In the genomic region with DNA sequence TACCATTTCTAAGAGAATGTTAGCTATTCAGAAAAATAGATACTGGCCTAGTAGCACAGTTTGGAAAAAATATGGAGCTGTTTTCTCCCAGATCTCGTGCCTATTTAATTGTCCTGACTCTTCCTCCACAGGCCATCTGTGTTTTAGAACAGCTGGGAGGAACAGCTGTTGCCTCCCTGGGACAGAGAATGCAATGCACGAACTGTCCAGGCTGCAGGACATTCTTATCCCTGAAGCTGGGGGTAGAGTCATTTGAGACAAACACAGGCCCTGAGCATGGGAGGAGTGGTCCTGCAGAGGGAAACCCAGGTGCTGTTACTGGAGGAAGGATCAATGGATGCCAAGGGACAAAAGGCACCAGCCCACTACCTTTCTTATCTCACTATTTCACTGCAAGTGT, we compare ENCODE assay signal across 22 cellular contexts. TPM values are rescaled to one million over a fixed set of nuclear protein-coding genes. Genes with fewer than 3 reads are reported as not detected.
DNase-seq lines count a peak whose midpoint lies in the region; ATAC-seq and TF ChIP-seq lines count a peak whose summit lies in the region.
"Had no signal": no experiment of that assay in that cellular context is flagged by ENCODE, and none has a peak within 500 bp of the region (broad histone marks: within the 10 kb centered on the region; RNA-seq: fewer than 3 reads in every experiment).

No MANE protein-coding gene starts in this region.

- no peaks in the 10 kb centered on the region for H3K9me2 ChIP-seq in SK-N-SH

- no peaks in the 10 kb centered on the region for H3K27me3 ChIP-seq in SK-N-SH (ENCODE audit: insufficient read depth)
- H3K27me3 ChIP-seq: BE2C had no signal

- no peaks in the 10 kb centered on the region for H4K20me1 ChIP-seq in SK-N-SH (ENCODE audit: insufficient read depth)

- H3K4me2 ChIP-seq in SK-N-SH = no peak overlapping the region

- H3K79me2 ChIP-seq in SK-N-SH (ENCODE audit: insufficient read depth) = no peaks in the 10 kb centered on the region

- H3K36me3 ChIP-seq in SK-N-SH (replicated peaks in 1 of 2; ENCODE audit: control insufficient read depth in 1 of 2, insufficient read depth in 2 of 2, low read length in 1 of 2) = no peaks in the 10 kb centered on the region
- H3K36me3 ChIP-seq: BE2C had no signal

- POLR2A ChIA-PET in SK-N-SH (lab: Yijun Ruan, JAX) = no interaction called here

- H3K27ac ChIP-seq in SK-N-SH (ENCODE audit: low read depth in 2 of 2, low read length in 1 of 2) = no peak overlapping the region
- H3K27ac ChIP-seq: GM23248 had no signal

- no peaks in the 10 kb centered on the region for H3K9me3 Mint-ChIP-seq in activated naive CD8-positive, alpha-beta T cell treated with anti-CD3 and anti-CD28 coated beads for 36 hours
- H3K9me3 Mint-ChIP-seq: activated naive CD8-positive, alpha-beta T cell treated with anti-CD3 and anti-CD28 coated beads, Interleukin-2, amount 10 ng/mL, durations not matched to agents 7 days and 5 days; activated T-cell treated with anti-CD3 and anti-CD28 coated beads, Interleukin-2, amount 50 U/mL, for 72 hours had no signal

- no peak overlapping the region for H3K27ac Mint-ChIP-seq in activated naive CD8-positive, alpha-beta T cell treated with anti-CD3 and anti-CD28 coated beads for 36 hours
- H3K27ac Mint-ChIP-seq: activated naive CD8-positive, alpha-beta T cell treated with anti-CD3 and anti-CD28 coated beads, Interleukin-2, amount 10 ng/mL, durations not matched to agents 7 days and 5 days; activated T-cell treated with anti-CD3 and anti-CD28 coated beads, Interleukin-2, amount 50 U/mL, for 72 hours; stimulated activated memory B cell treated with anti-CD40 and anti-IgM and Interleukin-4, amounts not matched to agents 10 μg/mL and 1 μg/mL and 100 μg/mL, for 72 hours had no signal

- no peak for TF ChIP-seq RAD21 in SK-N-SH (IDR thresholded peaks at IDR 0.05; ENCODE audit: low read length)

- no peak for DNase-seq in Right ventricle myocardium superior
- no peak for DNase-seq in cardiac septum (ENCODE audit: low spot score)
- peak; percentile 64 for DNase-seq in epidermal melanocyte (ENCODE audit: insufficient read length, low spot score)
- DNase-seq in myocyte (ENCODE audit: low read depth) = peak; percentile 97
- no peak for DNase-seq in activated naive CD8-positive, alpha-beta T cell treated with anti-CD3 and anti-CD28 coated beads for 36 hours
- DNase-seq in activated effector memory CD4-positive, alpha-beta T cell treated with Interleukin-2 at 50 U/mL for 16 hours = no peak
- DNase-seq in SK-N-SH = no peak
- no peak for DNase-seq in activated CD8-positive, alpha-beta memory T cell treated with anti-CD3 and anti-CD28 coated beads for 24 hours
- DNase-seq: 8988T; activated CD4-positive, CD25-positive, alpha-beta regulatory T cell treated with anti-CD3 and anti-CD28 coated beads, Interleukin-2, amount 50 U/mL, for 72 hours; activated naive CD8-positive, alpha-beta T cell treated with anti-CD3 and anti-CD28 coated beads, Interleukin-2, amount 10 ng/mL, durations not matched to agents 7 days and 5 days; activated T-cell treated with anti-CD3 and anti-CD28 coated beads, Interleukin-2, amount 50 U/mL, for 72 hours; BE2C; GDM1; hypothalamus; kidney; NCI-H1105; NCI-H2107; nucleus accumbens; stimulated activated CD4-positive, alpha-beta T cell treated with anti-CD3 and anti-CD28 coated beads, Interleukin-15, amount 100 ng/mL, for 24 hours had no signal

- no peak overlapping the region for H3K4me3 Mint-ChIP-seq in activated naive CD8-positive, alpha-beta T cell treated with anti-CD3 and anti-CD28 coated beads for 36 hours
- H3K4me3 Mint-ChIP-seq: activated naive CD8-positive, alpha-beta T cell treated with anti-CD3 and anti-CD28 coated beads, Interleukin-2, amount 10 ng/mL, durations not matched to agents 7 days and 5 days; activated T-cell treated with anti-CD3 and anti-CD28 coated beads, Interleukin-2, amount 50 U/mL, for 72 hours; stimulated activated memory B cell treated with anti-CD40 and anti-IgM and Interleukin-4, amounts not matched to agents 10 μg/mL and 1 μg/mL and 100 μg/mL, for 72 hours had no signal

- WGBS in SK-N-SH (ENCODE audit: low lambda C conversion rate) = 73% methylated on average over 2 of the region's 2 CpGs

- TF ChIP-seq EP300 in SK-N-SH (IDR thresholded peaks at IDR 0.05; ENCODE audit: borderline replicate concordance in 1 of 2, low read depth in 1 of 2, low read length in 1 of 2) = no peak

- ATAC-seq in Right ventricle myocardium superior (ENCODE audit: poor library complexity) = peak; percentile 66
- ATAC-seq: activated T-cell treated with anti-CD3 and anti-CD28 coated beads, Interleukin-2, amount 50 U/mL, for 72 hours; stimulated activated memory B cell treated with anti-CD40 and anti-IgM and Interleukin-4, amounts not matched to agents 10 μg/mL and 1 μg/mL and 100 μg/mL, for 72 hours had no signal

- peaks cover 16% of the 10 kb centered on the region for H3F3A ChIP-seq in SK-N-SH (replicated peaks; ENCODE audit: insufficient read depth)

- no peak overlapping the region for H3K4me3 ChIP-seq in SK-N-SH (ENCODE audit: low read depth in 2 of 2, low read length in 1 of 2)
- H3K4me3 ChIP-seq: GM23248 had no signal

- no peak for TF ChIP-seq CTCF in SK-N-SH (IDR thresholded peaks at IDR 0.05)

- intact Hi-C loops in Right ventricle myocardium superior (cut with DNase I) = no loop called here
- intact Hi-C loops in cardiac septum (cut with DNase I) = no loop called here

- CTCF ChIA-PET in SK-N-SH (lab: Yijun Ruan, JAX) = interaction anchor here (0.7 to 7.4 kb wide), 5 partner anchors 11 to 49 kb away, joined by 3 to 49 read pairs (median 3); no protein-coding TSS in a partner anchor

- H3K4me1 Mint-ChIP-seq in activated naive CD8-positive, alpha-beta T cell treated with anti-CD3 and anti-CD28 coated beads for 36 hours = no peaks in the 10 kb centered on the region
- H3K4me1 Mint-ChIP-seq: activated naive CD8-positive, alpha-beta T cell treated with anti-CD3 and anti-CD28 coated beads, Interleukin-2, amount 10 ng/mL, durations not matched to agents 7 days and 5 days had no signal

- no peak overlapping the region for H3K9ac ChIP-seq in SK-N-SH
- H3K9ac ChIP-seq: GM23248 had no signal

- no peak overlapping the region for H2AFZ ChIP-seq in SK-N-SH (ENCODE audit: low read depth)
- H2AFZ ChIP-seq: GM23248 had no signal

- H3K36me3 Mint-ChIP-seq in activated naive CD8-positive, alpha-beta T cell treated with anti-CD3 and anti-CD28 coated beads for 36 hours = no peaks in the 10 kb centered on the region
- H3K36me3 Mint-ChIP-seq: activated naive CD8-positive, alpha-beta T cell treated with anti-CD3 and anti-CD28 coated beads, Interleukin-2, amount 10 ng/mL, durations not matched to agents 7 days and 5 days; stimulated activated memory B cell treated with anti-CD40 and anti-IgM and Interleukin-4, amounts not matched to agents 10 μg/mL and 1 μg/mL and 100 μg/mL, for 72 hours had no signal

- no peaks in the 10 kb centered on the region for H3K9me3 ChIP-seq in SK-N-SH
- H3K9me3 ChIP-seq: BE2C had no signal

- H3K4me1 ChIP-seq in SK-N-SH (ENCODE audit: control insufficient read depth in 1 of 2, insufficient read depth in 2 of 2, low read depth in 1 of 2, low read length in 1 of 2) = peaks cover 0 to 9% of the 10 kb centered on the region in 2 experiments; a peak in 2 of 4 replicates

- peaks cover 5% of the 10 kb centered on the region for H3K27me3 Mint-ChIP-seq in activated naive CD8-positive, alpha-beta T cell treated with anti-CD3 and anti-CD28 coated beads for 36 hours

TF ChIP-seq in SK-N-SH, 30 proteins besides CTCF, POLR2A, EP300 and RAD21 (continues in another document):
- TF ChIP-seq, protein P1, sequence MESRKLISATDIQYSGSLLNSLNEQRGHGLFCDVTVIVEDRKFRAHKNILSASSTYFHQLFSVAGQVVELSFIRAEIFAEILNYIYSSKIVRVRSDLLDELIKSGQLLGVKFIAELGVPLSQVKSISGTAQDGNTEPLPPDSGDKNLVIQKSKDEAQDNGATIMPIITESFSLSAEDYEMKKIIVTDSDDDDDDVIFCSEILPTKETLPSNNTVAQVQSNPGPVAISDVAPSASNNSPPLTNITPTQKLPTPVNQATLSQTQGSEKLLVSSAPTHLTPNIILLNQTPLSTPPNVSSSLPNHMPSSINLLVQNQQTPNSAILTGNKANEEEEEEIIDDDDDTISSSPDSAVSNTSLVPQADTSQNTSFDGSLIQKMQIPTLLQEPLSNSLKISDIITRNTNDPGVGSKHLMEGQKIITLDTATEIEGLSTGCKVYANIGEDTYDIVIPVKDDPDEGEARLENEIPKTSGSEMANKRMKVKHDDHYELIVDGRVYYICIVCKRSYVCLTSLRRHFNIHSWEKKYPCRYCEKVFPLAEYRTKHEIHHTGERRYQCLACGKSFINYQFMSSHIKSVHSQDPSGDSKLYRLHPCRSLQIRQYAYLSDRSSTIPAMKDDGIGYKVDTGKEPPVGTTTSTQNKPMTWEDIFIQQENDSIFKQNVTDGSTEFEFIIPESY (IDR thresholded peaks at IDR 0.05; ENCODE audit: borderline replicate concordance, low read depth) = no peak
- TF ChIP-seq RFX5 (IDR thresholded peaks at IDR 0.05; ENCODE audit: low read length) = no peak
- TF ChIP-seq, protein P2, sequence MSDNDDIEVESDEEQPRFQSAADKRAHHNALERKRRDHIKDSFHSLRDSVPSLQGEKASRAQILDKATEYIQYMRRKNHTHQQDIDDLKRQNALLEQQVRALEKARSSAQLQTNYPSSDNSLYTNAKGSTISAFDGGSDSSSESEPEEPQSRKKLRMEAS (IDR thresholded peaks at IDR 0.05; ENCODE audit: low read depth) = no peak
- TF ChIP-seq POLR2AphosphoS5 (IDR thresholded peaks at IDR 0.05; ENCODE audit: low read depth, low read length) = no peak
- no peak for TF ChIP-seq NRF1 (IDR thresholded peaks at IDR 0.05; ENCODE audit: low read depth, low read length)
- TF ChIP-seq MXI1 (IDR thresholded peaks at IDR 0.05; ENCODE audit: low read depth, low read length) = no peak
- no peak for TF ChIP-seq JUND (IDR thresholded peaks at IDR 0.05)
- TF ChIP-seq MEF2A (IDR thresholded peaks at IDR 0.05; ENCODE audit: borderline replicate concordance, low read depth) = no peak
- no peak for TF ChIP-seq FOSL2 (IDR thresholded peaks at IDR 0.05; ENCODE audit: borderline replicate concordance, low read depth)

RNA-seq across cellular contexts. Expression of a gene that starts 20.9 kb away (rescaled TPM):
- total RNA-seq in Right ventricle myocardium superior (435 TPM), cardiac septum (539 TPM), myocyte (4,412 and 4,598 TPM in 2 replicates)
- 20,698 TPM for polyA plus RNA-seq in myocyte (2012)
- under 1 TPM; 0.62 to 0.66 TPM for total RNA-seq in activated naive CD8-positive, alpha-beta T cell treated with anti-CD3 and anti-CD28 coated beads for 36 hours
- polyA plus RNA-seq in SK-N-SH (2012; rRNA removed) = 987 and 1,115 TPM in 2 replicates
- polyA plus RNA-seq in SK-N-SH (2012; cell fraction: cytosol; rRNA removed) = 736 and 811 TPM in 2 replicates
- polyA plus RNA-seq in SK-N-SH (2012; cell fraction: nucleus; rRNA removed) = 900 and 1,030 TPM in 2 replicates
- total RNA-seq: activated T-cell treated with anti-CD3 and anti-CD28 coated beads, Interleukin-2, amount 50 U/mL, for 72 hours had no signal

RNA-seq across cellular contexts. Expression of a gene that starts 50.9 kb away (rescaled TPM):
- total RNA-seq in Right ventricle myocardium superior (61.7 TPM), cardiac septum (61.4 TPM), myocyte (43.8 and 55.9 TPM in 2 replicates)
- polyA plus RNA-seq in myocyte (2012) = 270 TPM
- 10 to 100 TPM; 97.7 to 98.6 TPM for total RNA-seq in activated naive CD8-positive, alpha-beta T cell treated with anti-CD3 and anti-CD28 coated beads for 36 hours
- polyA plus RNA-seq in SK-N-SH (2012; rRNA removed) = 344 and 497 TPM in 2 replicates
- 405 and 434 TPM in 2 replicates for polyA plus RNA-seq in SK-N-SH (2012; cell fraction: cytosol; rRNA removed)
- 101 and 168 TPM in 2 replicates for polyA plus RNA-seq in SK-N-SH (2012; cell fraction: nucleus; rRNA removed)

Comparison
In these comparisons a context has a peak if more than half of its experiments do, and no peak if none do; other contexts are left out.
1. DNase-seq: peak in epidermal melanocyte (single experiment) and myocyte (single experiment); none in Right ventricle myocardium superior (single experiment), cardiac septum (single experiment), activated naive CD8-positive, alpha-beta T cell treated with anti-CD3 and anti-CD28 coated beads for 36 hours (single experiment), activated effector memory CD4-positive, alpha-beta T cell treated with Interleukin-2 at 50 U/mL for 16 hours (single experiment), SK-N-SH (single experiment) and activated CD8-positive, alpha-beta memory T cell treated with anti-CD3 and anti-CD28 coated beads for 24 hours (single experiment).
2. RNA of a gene that starts 20.9 kb away (total RNA-seq): 4,412 to 4,598 TPM in myocyte, 539 TPM in cardiac septum (single experiment) and 435 TPM in Right ventricle myocardium superior (single experiment); 0.62 to 0.66 TPM in activated naive CD8-positive, alpha-beta T cell treated with anti-CD3 and anti-CD28 coated beads for 36 hours; every median in the first group is over 100 times any median in the second.